In the genomic region with DNA sequence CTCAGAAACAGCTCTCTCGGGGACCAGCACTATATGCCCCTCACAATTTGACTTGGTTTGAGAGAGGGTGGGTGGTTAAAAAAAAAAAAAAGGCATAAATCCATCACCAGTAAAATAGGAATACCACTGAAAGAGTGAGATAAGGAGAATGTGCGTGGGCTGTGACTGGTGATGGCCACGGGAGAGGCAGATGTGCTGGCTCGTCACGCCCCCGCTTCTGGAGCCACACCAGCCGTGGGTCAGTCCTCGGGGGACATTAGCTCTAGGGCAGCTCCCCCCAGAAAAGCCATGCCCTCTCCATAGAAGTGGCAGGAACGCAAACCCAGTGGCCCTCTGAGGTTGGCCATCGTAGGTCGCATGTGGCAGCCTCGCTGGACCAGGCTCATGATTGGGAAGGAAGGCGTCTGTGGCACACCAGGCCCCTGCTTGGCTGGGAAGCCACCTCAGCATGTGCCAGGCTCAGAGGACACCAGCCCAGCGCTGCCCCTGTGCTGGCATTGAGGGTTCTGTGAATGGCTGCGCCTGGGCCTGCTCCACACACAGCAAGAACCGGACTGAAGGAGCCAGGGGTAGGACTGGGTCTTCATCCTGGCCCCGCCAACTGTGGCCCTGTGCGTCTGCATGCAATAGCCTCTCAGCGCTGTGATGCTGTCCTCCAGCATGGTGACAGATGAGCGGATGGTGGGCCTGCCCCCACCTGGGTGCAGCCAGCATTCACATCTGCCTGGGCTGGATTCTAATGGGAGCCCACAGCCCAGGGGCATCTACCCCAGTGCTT, we compare ENCODE assay signal across 24 cellular contexts.
DNase-seq lines count a peak whose midpoint lies in the region; ATAC-seq, FAIRE-seq and TF ChIP-seq lines count a peak whose summit lies in the region.
"Had no signal": no experiment of that assay in that cellular context is flagged by ENCODE, and none has a peak within 500 bp of the region (broad histone marks: within the 10 kb centered on the region; RNA-seq: fewer than 3 reads in every experiment).

No MANE protein-coding gene starts in this region.

- H3K9ac ChIP-seq in K562 (ENCODE audit: insufficient read depth in 1 of 2, low read depth in 2 of 2, low read length in 2 of 2) (no peak overlapping the region), kidney (ENCODE audit: low read length in 2 of 2) (no peak overlapping the region)
- H3K9ac ChIP-seq: BLaER1 treated with 17β-estradiol and CSF1 and Interleukin-3, amounts not matched to agents 10 nM and 100 nM had no signal

- 0% methylated on average over 16 of the region's 20 CpGs for WGBS in K562 (ENCODE audit: insufficient coverage, low coverage, missing lambda C conversion rate)
- WGBS in transverse colon (ENCODE audit: low coverage in 1 of 2), 2 donors: 66 to 90% methylated on average over 2 to 20 of the region's 20 CpGs

- FAIRE-seq in K562 (lab: Jason Lieb, UNC) (no peak), kidney (lab: Jason Lieb, UNC) (no peak)
- FAIRE-seq: A549, D721Med, GM12878, GM12892, GM18507, GM19239 had no signal

- in situ Hi-C loops in K562 (cut with MboI): no loop called here
- in situ Hi-C loops in transverse colon (cut with MboI; ENCODE audit: low pct_ligation_motif_present in 1 of 4, low pct_unique_long_range_greater_than_20kb in 1 of 4, low sequenced_read_pairs in 3 of 4): no loop called here

- H4K20me1 ChIP-seq in K562 (replicated peaks; ENCODE audit: control insufficient read depth, insufficient read depth, low read length): 0 out of 2 replicates have a peak, but pooled peaks cover 5% of the 10 kb centered on the region

- no peak overlapping the region for H3K4me2 ChIP-seq in K562 (ENCODE audit: insufficient read depth, low read length)
- H3K4me2 ChIP-seq: A549; BLaER1 treated with 17β-estradiol and CSF1 and Interleukin-3, amounts not matched to agents 10 nM and 100 nM had no signal

- H3K36me3 ChIP-seq in HEK293 (ENCODE audit: control insufficient read depth in 2 of 2, insufficient read depth in 1 of 2, low read length in 2 of 2) (no peaks in the 10 kb centered on the region), K562 (ENCODE audit: control insufficient read depth, insufficient read depth, low read length) (no peaks in the 10 kb centered on the region), kidney (ENCODE audit: control insufficient read depth in 1 of 2, insufficient read depth in 2 of 2, low read length in 2 of 2) (no peaks in the 10 kb centered on the region), transverse colon (no peaks in the 10 kb centered on the region)
- H3K36me3 ChIP-seq: BLaER1 treated with 17β-estradiol and CSF1 and Interleukin-3, amounts not matched to agents 10 nM and 100 nM had no signal

- H3K4me1 ChIP-seq in HEK293 (ENCODE audit: control insufficient read depth, insufficient read depth, low read length): no peaks in the 10 kb centered on the region
- H3K4me1 ChIP-seq in K562 (replicated peaks in 1 of 2; ENCODE audit: control insufficient read depth in 2 of 2, insufficient read depth in 2 of 2, low read length in 2 of 2): peaks cover 0 to 13% of the 10 kb centered on the region in 2 experiments; a peak in 2 of 5 replicates
- H3K4me1 ChIP-seq in kidney (ENCODE audit: control insufficient read depth in 1 of 2, insufficient read depth in 1 of 2, low read depth in 1 of 2, low read length in 2 of 2): no peaks in the 10 kb centered on the region
- H3K4me1 ChIP-seq in transverse colon: no peaks in the 10 kb centered on the region
- H3K4me1 ChIP-seq: A549; BLaER1 treated with 17β-estradiol and CSF1 and Interleukin-3, amounts not matched to agents 10 nM and 100 nM; Caco-2 had no signal

- H3K4me3 ChIP-seq in HEK293 (ENCODE audit: low read depth, low read length): no peak overlapping the region
- H3K4me3 ChIP-seq in K562: no peak overlapping the region
- no peak overlapping the region for H3K4me3 ChIP-seq in kidney (ENCODE audit: low read length in 2 of 2)
- no peak overlapping the region for H3K4me3 ChIP-seq in transverse colon
- H3K4me3 ChIP-seq: A549; BLaER1 treated with 17β-estradiol and CSF1 and Interleukin-3, amounts not matched to agents 10 nM and 100 nM; GM12878 had no signal

- H3K9me3 ChIP-seq in HEK293 (ENCODE audit: control insufficient read depth, insufficient read depth, low read depth, low read length) (no peaks in the 10 kb centered on the region), K562 (replicated peaks; ENCODE audit: control insufficient read depth, insufficient read depth, low read depth, low read length) (no peaks in the 10 kb centered on the region), kidney (ENCODE audit: control insufficient read depth in 1 of 2, low read length in 2 of 2) (no peaks in the 10 kb centered on the region), transverse colon (no peaks in the 10 kb centered on the region)
- H3K9me3 ChIP-seq: A549; BLaER1 treated with 17β-estradiol and CSF1 and Interleukin-3, amounts not matched to agents 10 nM and 100 nM; Caco-2 had no signal

- DNase-seq in K562 (ENCODE audit: extremely low read depth in 1 of 4, low spot score in 3 of 4): peak; percentile 30 to 51 (median 36)
- peak; percentile 44 for DNase-seq in kidney
- DNase-seq in stimulated activated effector memory CD8-positive, alpha-beta T cell treated with anti-CD3 and anti-CD28 coated beads, Interleukin-12 subunit alpha, Interleukin-12 subunit beta, amount 100 ng/mL, for 72 hours (ENCODE audit: low spot score in 2 of 2): no peak
- no peak for DNase-seq in WTC11 (ENCODE audit: low spot score)
- no peak for DNase-seq in transverse colon
- DNase-seq: AML-193; Caco-2; Calu3; CD4-positive, alpha-beta T cell; CD8-positive, alpha-beta T cell; DMS79 treated with DMSO at 0.1 percent for 48 hours; GDM1 had no signal

- no TSS peak for BruUV-seq in K562 (replicated peaks; lab: Mats Ljungman, UMichigan)

- no peak overlapping the region for H3K27ac Mint-ChIP-seq in stimulated activated effector memory CD8-positive, alpha-beta T cell treated with anti-CD3 and anti-CD28 coated beads, Interleukin-12 subunit alpha, Interleukin-12 subunit beta, amount 100 ng/mL, for 72 hours
- H3K27ac Mint-ChIP-seq in WTC11: no peak overlapping the region
- H3K27ac Mint-ChIP-seq: B cell; CD4-positive, alpha-beta T cell; CD8-positive, alpha-beta T cell had no signal

- no peaks in the 10 kb centered on the region for H3K36me3 Mint-ChIP-seq in stimulated activated effector memory CD8-positive, alpha-beta T cell treated with anti-CD3 and anti-CD28 coated beads, Interleukin-12 subunit alpha, Interleukin-12 subunit beta, amount 100 ng/mL, for 72 hours
- no peaks in the 10 kb centered on the region for H3K36me3 Mint-ChIP-seq in WTC11
- H3K36me3 Mint-ChIP-seq: CD8-positive, alpha-beta T cell had no signal

- TF ChIP-seq CTCF in HEK293 (tag by site-specific recombination; IDR thresholded peaks at IDR 0.05): no peak
- no peak for TF ChIP-seq CTCF in K562 (IDR thresholded peaks at IDR 0.05 in 2 of 3, conservative IDR thresholded peaks at IDR 0.05 in 1 of 3; ENCODE audit: insufficient read depth in 2 of 3, low read depth in 1 of 3, low read length in 3 of 3)
- TF ChIP-seq CTCF in kidney (IDR thresholded peaks at IDR 0.05; ENCODE audit: borderline replicate concordance, extremely low read depth, insufficient read depth): no peak
- no peak for TF ChIP-seq CTCF in WTC11 (IDR thresholded peaks at IDR 0.05)
- TF ChIP-seq CTCF in transverse colon (IDR thresholded peaks at IDR 0.05): no peak

- intact Hi-C loops in K562 (cut with micrococcal nuclease): no loop called here
- intact Hi-C loops in kidney (cut with DNase I): no loop called here
- intact Hi-C loops in transverse colon (cut with DNase I; ENCODE audit: low total_unique reads): no loop called here

- POLR2A ChIA-PET in HEK293 (lab: Yijun Ruan, JAX) (no interaction called here), K562 (lab: Yijun Ruan, JAX) (interaction anchor here (0.5 kb wide), 1 partner anchor 58 kb away, joined by 3 read pairs; no protein-coding TSS in a partner anchor), WTC11 (lab: Charles Lee) (no interaction called here)

- no peak overlapping the region for H2AFZ ChIP-seq in K562 (ENCODE audit: low read depth, low read length)

- H3K4me3 Mint-ChIP-seq in stimulated activated effector memory CD8-positive, alpha-beta T cell treated with anti-CD3 and anti-CD28 coated beads, Interleukin-12 subunit alpha, Interleukin-12 subunit beta, amount 100 ng/mL, for 72 hours: no peak overlapping the region
- no peak overlapping the region for H3K4me3 Mint-ChIP-seq in WTC11
- H3K4me3 Mint-ChIP-seq: B cell; CD4-positive, alpha-beta T cell; CD8-positive, alpha-beta T cell had no signal

- TF ChIP-seq POLR2A in K562 (conservative IDR thresholded peaks at IDR 0.05) (no peak), transverse colon (IDR thresholded peaks at IDR 0.05) (no peak)

- H3K27ac ChIP-seq in HEK293 (ENCODE audit: extremely low read depth, low read depth, low read length) (no peak overlapping the region), K562 (ENCODE audit: extremely low read depth, low read depth, low read length) (no peak overlapping the region), kidney (ENCODE audit: low read depth in 2 of 2, low read length in 2 of 2) (no peak overlapping the region), transverse colon (no peak overlapping the region)
- H3K27ac ChIP-seq: 22Rv1; A549; BLaER1 treated with 17β-estradiol and CSF1 and Interleukin-3, amounts not matched to agents 10 nM and 100 nM; C4-2B had no signal

- H3K27me3 ChIP-seq in K562 (ENCODE audit: control insufficient read depth in 2 of 2, insufficient read depth in 2 of 2, low read length in 2 of 2) (peaks cover 13 to 86% of the 10 kb centered on the region in 2 experiments; a peak in 4 of 5 replicates), transverse colon (no peaks in the 10 kb centered on the region)
- H3K27me3 ChIP-seq: BLaER1 treated with 17β-estradiol and CSF1 and Interleukin-3, amounts not matched to agents 10 nM and 100 nM had no signal

- TF ChIP-seq EP300 in K562 (IDR thresholded peaks at IDR 0.05; ENCODE audit: low read length) (no peak), transverse colon (IDR thresholded peaks at IDR 0.05; ENCODE audit: low read depth) (no peak)

- H3K79me2 ChIP-seq in K562 (ENCODE audit: control insufficient read depth, insufficient read depth, low read length): no peaks in the 10 kb centered on the region

- peaks cover 3% of the 10 kb centered on the region for H3K9me1 ChIP-seq in K562 (ENCODE audit: control insufficient read depth, insufficient read depth, low read length)

- CTCF ChIA-PET in HEK293 (lab: Yijun Ruan, JAX): interaction anchor here (0.7 kb wide), 1 partner anchor 381 kb away, joined by 3 read pairs; no protein-coding TSS in a partner anchor
- CTCF ChIA-PET in K562 (lab: Yijun Ruan, JAX; ENCODE audit: low intra/inter-chr PET ratio): no interaction called here
- CTCF ChIA-PET in WTC11 (lab: Charles Lee): no interaction called here

- ATAC-seq in K562: no peak
- ATAC-seq in stimulated activated effector memory CD8-positive, alpha-beta T cell treated with anti-CD3 and anti-CD28 coated beads, Interleukin-12 subunit alpha, Interleukin-12 subunit beta, amount 100 ng/mL, for 72 hours: peak; percentile 19
- no peak for ATAC-seq in WTC11
- no peak for ATAC-seq in GM18870 (IDR thresholded peaks at IDR 0.05; ENCODE audit: unreplicated experiment)
- ATAC-seq: CD8-positive, alpha-beta T cell; GM12878 had no signal

- H3K4me1 Mint-ChIP-seq in stimulated activated effector memory CD8-positive, alpha-beta T cell treated with anti-CD3 and anti-CD28 coated beads, Interleukin-12 subunit alpha, Interleukin-12 subunit beta, amount 100 ng/mL, for 72 hours: no peaks in the 10 kb centered on the region
- H3K4me1 Mint-ChIP-seq in WTC11: no peaks in the 10 kb centered on the region; the same call in 1 of the 2 replicates
- H3K4me1 Mint-ChIP-seq: B cell had no signal

- no peaks in the 10 kb centered on the region; the same call in 1 of the 2 replicates for H3K27me3 Mint-ChIP-seq in WTC11 (ENCODE audit: low read depth)
- H3K27me3 Mint-ChIP-seq: B cell; CD4-positive, alpha-beta T cell had no signal

- H3K9me3 Mint-ChIP-seq in stimulated activated effector memory CD8-positive, alpha-beta T cell treated with anti-CD3 and anti-CD28 coated beads, Interleukin-12 subunit alpha, Interleukin-12 subunit beta, amount 100 ng/mL, for 72 hours: no peaks in the 10 kb centered on the region
- H3K9me3 Mint-ChIP-seq in WTC11: peaks cover 10% of the 10 kb centered on the region; the same call in 1 of the 2 replicates
- H3K9me3 Mint-ChIP-seq: CD4-positive, alpha-beta T cell; CD8-positive, alpha-beta T cell had no signal

- no peak for TF ChIP-seq RAD21 in K562 (CRISPR knock-in tag; conservative IDR thresholded peaks at IDR 0.05 in 1 of 2, IDR thresholded peaks at IDR 0.05 in 1 of 2)

Comparison
In these comparisons a context has a peak if more than half of its experiments do, and no peak if none do; other contexts are left out.
1. DNase-seq: peak in K562 (4 of 4) and kidney (single experiment); none in stimulated activated effector memory CD8-positive, alpha-beta T cell treated with anti-CD3 and anti-CD28 coated beads, Interleukin-12 subunit alpha, Interleukin-12 subunit beta, amount 100 ng/mL, for 72 hours (0 of 2), WTC11 (single experiment) and transverse colon (single experiment).